8 cellular contexts compared by ENCODE assay signal in genomic region chr6:27517928-27518787, GRCh38. TPM values are rescaled to one million over a fixed set of nuclear protein-coding genes. Genes with fewer than 3 reads are reported as not detected.
DNase-seq lines count a peak whose midpoint lies in the region; ATAC-seq and TF ChIP-seq lines count a peak whose summit lies in the region.

No MANE protein-coding gene starts in this region.

- ATAC-seq in HG03354 (IDR thresholded peaks at IDR 0.05; ENCODE audit: poor library complexity, severe bottlenecking, unreplicated experiment) (no peak), HG02763 (IDR thresholded peaks at IDR 0.05; ENCODE audit: unreplicated experiment) (no peak)

- no peak overlapping the region for H3K27ac ChIP-seq in WERI-Rb-1
- peak overlapping the region in 18 of 21 experiments; percentile 73 to 95 (median 88) for H3K27ac ChIP-seq in skin epidermis

- H3K27me3 ChIP-seq in WERI-Rb-1 (ENCODE audit: insufficient read depth, low read depth, severe bottlenecking): peaks cover 89% of the 10 kb centered on the region

- H3K27ac Mint-ChIP-seq in glutamatergic neuron (ENCODE audit: unreplicated experiment): no peak overlapping the region

- in situ Hi-C loops in G401 (cut with HindIII; ENCODE audit: low sequenced_read_pairs): loop anchor here (25.0 kb wide), 1 partner anchor 94 kb away; no protein-coding TSS in a partner anchor

- peak overlapping the region; percentile 91 for H3K4me3 Mint-ChIP-seq in glutamatergic neuron (ENCODE audit: unreplicated experiment)

- H3K36me3 ChIP-seq in WERI-Rb-1: no peaks in the 10 kb centered on the region

- H3K4me1 Mint-ChIP-seq in glutamatergic neuron (ENCODE audit: low read depth, unreplicated experiment): peaks cover 2% of the 10 kb centered on the region

- no peak for TF ChIP-seq CTCF in WERI-Rb-1 (IDR thresholded peaks at IDR 0.05; ENCODE audit: low read depth, low read length)
- no peak for TF ChIP-seq CTCF in glutamatergic neuron (IDR thresholded peaks at IDR 0.05; ENCODE audit: partially characterized antibody, unreplicated experiment)

- peaks cover 11% of the 10 kb centered on the region for H3K27me3 Mint-ChIP-seq in glutamatergic neuron (ENCODE audit: unreplicated experiment)

- no peaks in the 10 kb centered on the region for H3K9me3 ChIP-seq in WERI-Rb-1 (ENCODE audit: severe bottlenecking)

- H3K9me3 Mint-ChIP-seq in glutamatergic neuron (ENCODE audit: unreplicated experiment): peaks cover 7% of the 10 kb centered on the region

- H3K36me3 Mint-ChIP-seq in glutamatergic neuron (ENCODE audit: unreplicated experiment): no peaks in the 10 kb centered on the region

- DNase-seq in G401 (ENCODE audit: low spot score) (peak; percentile 75), WERI-Rb-1 (no peak), glutamatergic neuron (no peak), RKO (ENCODE audit: low spot score) (no peak)
- no peak for DNase-seq in Jurkat, Clone E6-1 (ENCODE audit: low read depth, low spot score)

- H3K4me3 ChIP-seq in Jurkat, Clone E6-1 (ENCODE audit: low read length): peak overlapping the region; percentile 80
- H3K4me3 ChIP-seq in WERI-Rb-1 (ENCODE audit: low read depth, low read length): peak overlapping the region; percentile 62
- peak overlapping the region; percentile 53 to 91 (median 69) for H3K4me3 ChIP-seq in skin epidermis

RNA-seq across cellular contexts. Expression of gene ZNF184, which starts 45.3 kb away (rescaled TPM):
- total RNA-seq in G401 (2014; rRNA removed; shearing (Covaris generic)): 14.1 and 23.9 TPM in 2 replicates
- 10.3 TPM for polyA plus RNA-seq in Jurkat, Clone E6-1 (2012; ENCODE audit: insufficient read depth, insufficient read length)
- 10.8 TPM for total RNA-seq in glutamatergic neuron (ENCODE audit: unreplicated experiment)
